34 cellular contexts compared by ENCODE assay signal in the genomic region with DNA sequence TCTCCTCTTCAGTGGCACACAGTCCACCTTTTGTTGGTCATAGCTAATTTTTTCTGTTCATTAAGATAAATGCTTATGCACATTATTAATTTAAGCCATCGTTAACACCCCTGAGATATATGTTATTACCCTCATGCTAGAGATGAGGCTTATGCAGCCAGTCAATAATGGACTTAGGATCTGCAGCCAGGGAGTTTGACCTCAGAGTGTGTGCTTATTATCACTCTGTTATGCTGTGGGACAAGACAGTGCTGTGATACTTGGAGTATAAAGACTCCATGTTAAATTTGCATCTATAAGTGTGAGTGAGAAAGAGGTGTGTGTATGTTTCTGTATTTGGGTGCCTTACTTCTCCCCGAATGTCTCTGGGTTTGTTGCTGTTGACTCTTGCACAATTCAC.
"Had no signal": no experiment of that assay in that cellular context is flagged by ENCODE, and none has a peak within 500 bp of the region (broad histone marks: within the 10 kb centered on the region; RNA-seq: fewer than 3 reads in every experiment).

No MANE protein-coding gene starts in this region.

- H3K27ac ChIP-seq: ascending aorta, cardiac muscle cell, WERI-Rb-1 had no signal

- H3K36me3 Mint-ChIP-seq: activated naive CD4-positive, alpha-beta T cell treated with anti-CD3 and anti-CD28 coated beads, Interleukin-2, amount 10 ng/mL, durations not matched to agents 7 days and 5 days; activated naive CD4-positive, alpha-beta T cell treated with anti-CD3 and anti-CD28 coated beads, Interleukin-2, amount 50 U/mL, for 24 hours; activated naive CD8-positive, alpha-beta T cell; activated naive CD8-positive, alpha-beta T cell treated with anti-CD3 and anti-CD28 coated beads, Interleukin-2, amount 10 ng/mL, durations not matched to agents 7 days and 5 days; brain; WTC11 had no signal

- H3K4me3 ChIP-seq: ascending aorta, cardiac muscle cell had no signal

- H3K36me3 ChIP-seq: ascending aorta, cardiac muscle cell, WERI-Rb-1 had no signal

- H3K4me1 Mint-ChIP-seq: activated CD4-positive, alpha-beta memory T cell treated with anti-CD3 and anti-CD28 coated beads, Interleukin-2, amount 10 ng/mL, durations not matched to agents 7 days and 5 days; activated CD4-positive, alpha-beta T cell treated with anti-CD3 and anti-CD28 coated beads for 36 hours; activated CD4-positive, alpha-beta T cell treated with anti-CD3 and anti-CD28 coated beads, Interleukin-2, amount 10 ng/mL, durations not matched to agents 7 days and 5 days; activated CD8-positive, alpha-beta memory T cell treated with anti-CD3 and anti-CD28 coated beads, Interleukin-2, amount 10 ng/mL, durations not matched to agents 7 days and 5 days; activated naive CD4-positive, alpha-beta T cell treated with anti-CD3 and anti-CD28 coated beads, Interleukin-2, amount 10 ng/mL, durations not matched to agents 7 days and 5 days; activated naive CD4-positive, alpha-beta T cell treated with anti-CD3 and anti-CD28 coated beads, Interleukin-2, amount 50 U/mL, for 24 hours; activated naive CD8-positive, alpha-beta T cell treated with anti-CD3 and anti-CD28 coated beads, Interleukin-2, amount 10 ng/mL, durations not matched to agents 7 days and 5 days; activated naive CD8-positive, alpha-beta T cell treated with anti-CD3 and anti-CD28 coated beads, Interleukin-2, amount 50 U/mL, for 24 hours; WTC11 had no signal

- H3K9me3 ChIP-seq: ascending aorta had no signal

- H3K4me1 ChIP-seq: ascending aorta had no signal

- H3K27ac Mint-ChIP-seq: activated CD4-positive, alpha-beta memory T cell treated with anti-CD3 and anti-CD28 coated beads, Interleukin-2, amount 10 ng/mL, durations not matched to agents 7 days and 5 days; activated CD4-positive, alpha-beta T cell treated with anti-CD3 and anti-CD28 coated beads for 36 hours; activated CD4-positive, alpha-beta T cell treated with anti-CD3 and anti-CD28 coated beads, Interleukin-2, amount 10 ng/mL, durations not matched to agents 7 days and 5 days; activated CD8-positive, alpha-beta memory T cell treated with anti-CD3 and anti-CD28 coated beads, Interleukin-2, amount 10 ng/mL, durations not matched to agents 7 days and 5 days; activated CD8-positive, alpha-beta T cell treated with anti-CD3 and anti-CD28 coated beads, Interleukin-2, amount 10 ng/mL, durations not matched to agents 7 days and 5 days; activated naive CD4-positive, alpha-beta T cell treated with anti-CD3 and anti-CD28 coated beads, Interleukin-2, amount 10 ng/mL, durations not matched to agents 7 days and 5 days; activated naive CD4-positive, alpha-beta T cell treated with anti-CD3 and anti-CD28 coated beads, Interleukin-2, amount 50 U/mL, for 24 hours; activated naive CD8-positive, alpha-beta T cell; activated naive CD8-positive, alpha-beta T cell treated with anti-CD3 and anti-CD28 coated beads, Interleukin-2, amount 10 ng/mL, durations not matched to agents 7 days and 5 days; activated naive CD8-positive, alpha-beta T cell treated with anti-CD3 and anti-CD28 coated beads, Interleukin-2, amount 50 U/mL, for 24 hours; activated T-cell treated with anti-CD3 and anti-CD28 coated beads, Interleukin-2, amount 50 U/mL, for 24 hours; activated T-helper 2 cell treated with anti-CD3 and anti-CD28 coated beads, Interferon-gamma antibody, Interleukin-2, Interleukin-4, amounts not matched to agents 10 μg/mL and 5 μg/mL and 100 μg/mL, durations not matched to agents 14 hours and 24 hours and 36 hours; T-helper 1 cell treated with Interleukin-12 subunit alpha and Interleukin-12 subunit beta and Interleukin-4 antibody, amounts not matched to agents 30 μg/mL and 1 μg/mL, for 36 hours; T-helper 2 cell treated with Interferon-gamma antibody and Interleukin-4, amounts not matched to agents 5 μg/mL and 100 μg/mL, for 36 hours; WTC11 had no signal

- H3K9me3 Mint-ChIP-seq: activated naive CD8-positive, alpha-beta T cell treated with anti-CD3 and anti-CD28 coated beads, Interleukin-2, amount 10 ng/mL, durations not matched to agents 7 days and 5 days; WTC11 had no signal

- H3K4me3 Mint-ChIP-seq: activated CD4-positive, alpha-beta memory T cell treated with anti-CD3 and anti-CD28 coated beads, Interleukin-2, amount 10 ng/mL, durations not matched to agents 7 days and 5 days; activated CD4-positive, alpha-beta T cell treated with anti-CD3 and anti-CD28 coated beads for 36 hours; activated CD4-positive, alpha-beta T cell treated with anti-CD3 and anti-CD28 coated beads, Interleukin-2, amount 10 ng/mL, durations not matched to agents 7 days and 5 days; activated CD8-positive, alpha-beta memory T cell treated with anti-CD3 and anti-CD28 coated beads, Interleukin-2, amount 10 ng/mL, durations not matched to agents 7 days and 5 days; activated CD8-positive, alpha-beta T cell treated with anti-CD3 and anti-CD28 coated beads, Interleukin-2, amount 10 ng/mL, durations not matched to agents 7 days and 5 days; activated naive CD4-positive, alpha-beta T cell treated with anti-CD3 and anti-CD28 coated beads, Interleukin-2, amount 10 ng/mL, durations not matched to agents 7 days and 5 days; activated naive CD4-positive, alpha-beta T cell treated with anti-CD3 and anti-CD28 coated beads, Interleukin-2, amount 50 U/mL, for 24 hours; activated naive CD8-positive, alpha-beta T cell; activated naive CD8-positive, alpha-beta T cell treated with anti-CD3 and anti-CD28 coated beads, Interleukin-2, amount 10 ng/mL, durations not matched to agents 7 days and 5 days; activated naive CD8-positive, alpha-beta T cell treated with anti-CD3 and anti-CD28 coated beads, Interleukin-2, amount 50 U/mL, for 24 hours; activated T-cell treated with anti-CD3 and anti-CD28 coated beads, Interleukin-2, amount 50 U/mL, for 24 hours; brain; T-helper 1 cell treated with Interleukin-12 subunit alpha and Interleukin-12 subunit beta and Interleukin-4 antibody, amounts not matched to agents 30 μg/mL and 1 μg/mL, for 36 hours; T-helper 2 cell treated with Interferon-gamma antibody and Interleukin-4, amounts not matched to agents 5 μg/mL and 100 μg/mL, for 36 hours; WTC11 had no signal

- DNase-seq: activated CD4-positive, alpha-beta memory T cell treated with anti-CD3 and anti-CD28 coated beads, Interleukin-2, amount 10 ng/mL, durations not matched to agents 7 days and 5 days; activated CD4-positive, alpha-beta T cell treated with anti-CD3 and anti-CD28 coated beads for 1 hour; activated CD4-positive, alpha-beta T cell treated with anti-CD3 and anti-CD28 coated beads for 36 hours; activated CD4-positive, alpha-beta T cell treated with anti-CD3 and anti-CD28 coated beads for 48 hours; activated CD4-positive, alpha-beta T cell treated with anti-CD3 and anti-CD28 coated beads, Interleukin-2, amount 10 ng/mL, durations not matched to agents 7 days and 5 days; activated CD4-positive, alpha-beta T cell treated with anti-CD3 and anti-CD28 coated beads, Interleukin-2, amount 50 U/mL, for 48 hours; activated CD4-positive, CD25-positive, alpha-beta regulatory T cell; activated CD8-positive, alpha-beta memory T cell treated with anti-CD3 and anti-CD28 coated beads for 24 hours; activated CD8-positive, alpha-beta memory T cell treated with anti-CD3 and anti-CD28 coated beads, Interleukin-2, amount 10 ng/mL, durations not matched to agents 7 days and 5 days; activated CD8-positive, alpha-beta memory T cell treated with anti-CD3 and anti-CD28 coated beads, Interleukin-2, amount 50 U/mL, for 48 hours; activated CD8-positive, alpha-beta T cell treated with anti-CD3 and anti-CD28 coated beads, Interleukin-2, amount 10 ng/mL, durations not matched to agents 7 days and 5 days; activated effector memory CD4-positive, alpha-beta T cell treated with Interleukin-2 at 50 U/mL for 16 hours; activated gamma-delta T cell; activated naive CD4-positive, alpha-beta T cell treated with anti-CD3 and anti-CD28 coated beads, Interleukin-2, amount 10 ng/mL, durations not matched to agents 7 days and 5 days; activated naive CD4-positive, alpha-beta T cell treated with Interleukin-2 at 50 U/mL for 16 hours; activated naive CD8-positive, alpha-beta T cell treated with anti-CD3 and anti-CD28 coated beads, Interleukin-2, amount 10 ng/mL, durations not matched to agents 7 days and 5 days; activated naive CD8-positive, alpha-beta T cell treated with anti-CD3 and anti-CD28 coated beads, Interleukin-2, amount 50 U/mL, for 24 hours; activated T-cell treated with anti-CD3 and anti-CD28 coated beads, Interleukin-2, amount 50 U/mL, for 24 hours; activated T-cell treated with anti-CD3 and anti-CD28 coated beads, Interleukin-2, amount 50 U/mL, for 48 hours; amygdala; anterior cingulate cortex; central memory CD4-positive, alpha-beta T cell; T-helper 2 cell; T-helper 9 cell; WERI-Rb-1 had no signal

- H3K27me3 Mint-ChIP-seq: activated CD4-positive, alpha-beta memory T cell treated with anti-CD3 and anti-CD28 coated beads, Interleukin-2, amount 10 ng/mL, durations not matched to agents 7 days and 5 days; activated CD4-positive, alpha-beta T cell treated with anti-CD3 and anti-CD28 coated beads, Interleukin-2, amount 10 ng/mL, durations not matched to agents 7 days and 5 days; activated CD8-positive, alpha-beta memory T cell treated with anti-CD3 and anti-CD28 coated beads, Interleukin-2, amount 10 ng/mL, durations not matched to agents 7 days and 5 days; activated naive CD4-positive, alpha-beta T cell treated with anti-CD3 and anti-CD28 coated beads, Interleukin-2, amount 10 ng/mL, durations not matched to agents 7 days and 5 days; activated naive CD8-positive, alpha-beta T cell treated with anti-CD3 and anti-CD28 coated beads, Interleukin-2, amount 10 ng/mL, durations not matched to agents 7 days and 5 days; activated T-cell treated with anti-CD3 and anti-CD28 coated beads, Interleukin-2, amount 50 U/mL, for 24 hours had no signal

- H3K27me3 ChIP-seq: ascending aorta, cardiac muscle cell had no signal
